ENCODE assay signal across 8 cellular contexts in the genomic region with DNA sequence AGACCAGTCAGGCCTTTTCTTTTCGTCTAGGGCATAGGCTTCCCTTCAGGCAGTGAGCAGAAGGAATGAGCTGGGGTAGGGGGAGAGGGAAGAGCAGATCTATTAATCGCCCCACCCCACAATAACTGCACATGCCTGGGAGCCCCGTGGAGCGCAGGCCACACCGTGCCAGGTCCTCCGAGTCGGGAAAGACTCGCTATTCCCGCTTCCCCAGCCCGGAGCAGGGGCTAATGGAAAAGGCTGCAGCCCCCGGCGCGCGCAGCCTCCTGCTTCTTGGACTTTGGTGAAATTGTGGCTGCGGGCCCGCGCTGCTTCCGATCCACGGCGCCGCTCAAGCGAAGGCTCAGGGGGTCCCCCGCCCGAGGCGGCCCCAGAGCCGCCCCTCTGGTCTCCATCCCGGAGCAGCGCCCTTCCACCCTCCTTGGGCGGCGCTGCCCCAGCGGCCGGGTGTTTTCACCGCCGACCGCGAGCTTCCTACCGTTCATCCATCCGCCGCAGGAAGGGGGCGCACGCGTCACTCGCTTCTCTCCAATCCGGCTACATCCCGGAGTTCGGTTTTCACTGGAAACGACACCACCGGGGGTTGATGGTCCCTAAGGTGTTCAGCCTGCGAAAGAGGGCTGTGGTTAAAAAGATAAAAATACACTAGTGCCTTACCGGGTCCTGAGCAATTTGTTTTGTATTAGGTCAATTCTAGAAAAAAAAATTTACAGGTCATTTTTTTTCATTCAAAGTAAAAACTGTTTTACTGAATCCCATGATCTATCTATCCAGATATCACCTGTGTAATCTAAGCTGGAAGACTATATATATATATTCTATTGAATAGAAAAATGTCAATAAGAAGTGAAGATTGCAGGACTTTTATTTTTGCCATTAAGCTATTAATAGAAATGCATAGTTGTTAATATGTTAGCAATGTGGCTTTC. TPM values are rescaled to one million over a fixed set of nuclear protein-coding genes. Genes with fewer than 3 reads are reported as not detected.
DNase-seq lines count a peak whose midpoint lies in the region; ATAC-seq and TF ChIP-seq lines count a peak whose summit lies in the region.

No MANE protein-coding gene starts in this region.

- DNase-seq in DMS114 treated with DMSO at 0.1 percent for 48 hours (lab: John Stamatoyannopoulos, UW; ENCODE audit: unreplicated experiment) (peak; percentile 80), HCEC 1CT (peak; percentile 74), NCI-H2171 (lab: John Stamatoyannopoulos, UW) (peak; percentile 72), endodermal cell (peak; percentile 95), lung (ENCODE audit: low spot score) (peak; percentile 70), NK-92 (lab: John Stamatoyannopoulos, UW; ENCODE audit: unreplicated experiment) (no peak)
- DNase-seq in activated CD4-positive, alpha-beta T cell treated with anti-CD3 and anti-CD28 coated beads, Interleukin-2, amount 10 ng/mL, durations not matched to agents 7 days and 5 days: peak; percentile 43
- DNase-seq in stimulated activated effector memory CD8-positive, alpha-beta T cell treated with anti-CD3 and anti-CD28 coated beads, Interleukin-12 subunit alpha, Interleukin-12 subunit beta, amount 100 ng/mL, for 72 hours (ENCODE audit: low spot score in 2 of 2): peak in 1 of 2 donors; percentile 21

- no peak overlapping the region for H3K27ac Mint-ChIP-seq in activated CD4-positive, alpha-beta T cell treated with anti-CD3 and anti-CD28 coated beads, Interleukin-2, amount 10 ng/mL, durations not matched to agents 7 days and 5 days
- H3K27ac Mint-ChIP-seq in endodermal cell: no peak overlapping the region
- H3K27ac Mint-ChIP-seq in stimulated activated effector memory CD8-positive, alpha-beta T cell treated with anti-CD3 and anti-CD28 coated beads, Interleukin-12 subunit alpha, Interleukin-12 subunit beta, amount 100 ng/mL, for 72 hours: no peak overlapping the region

- POLR2A ChIA-PET in activated CD4-positive, alpha-beta T cell treated with anti-CD3 and anti-CD28 coated beads, Interleukin-2, amount 10 ng/mL, durations not matched to agents 7 days and 5 days (lab: Charles Lee): no interaction called here

- CTCF ChIA-PET in activated CD4-positive, alpha-beta T cell treated with anti-CD3 and anti-CD28 coated beads, Interleukin-2, amount 10 ng/mL, durations not matched to agents 7 days and 5 days (lab: Charles Lee): interaction anchor here (0.6 to 2.0 kb wide), 4 partner anchors 10 to 28 kb away, joined by 3 to 9 read pairs (median 3); no protein-coding TSS in a partner anchor

- no peaks in the 10 kb centered on the region for H3K36me3 Mint-ChIP-seq in activated CD4-positive, alpha-beta T cell treated with anti-CD3 and anti-CD28 coated beads, Interleukin-2, amount 10 ng/mL, durations not matched to agents 7 days and 5 days (ENCODE audit: low read depth)
- H3K36me3 Mint-ChIP-seq in endodermal cell (ENCODE audit: low read depth): no peaks in the 10 kb centered on the region
- no peaks in the 10 kb centered on the region for H3K36me3 Mint-ChIP-seq in stimulated activated effector memory CD8-positive, alpha-beta T cell treated with anti-CD3 and anti-CD28 coated beads, Interleukin-12 subunit alpha, Interleukin-12 subunit beta, amount 100 ng/mL, for 72 hours

- 8 to 9% methylated on average over 17 to 50 of the region's 50 CpGs for WGBS in endodermal cell (ENCODE audit: insufficient coverage in 1 of 2, insufficient read length in 1 of 2), 2 experiments
- 3 to 4% methylated on average over 40 to 50 of the region's 50 CpGs for WGBS in lung, 2 donors

- H3K4me3 ChIP-seq in endodermal cell (ENCODE audit: low read length) (no peak overlapping the region), lung (no peak overlapping the region)

- no peak overlapping the region for H3K9ac ChIP-seq in endodermal cell (ENCODE audit: extremely low read depth, low read length, poor library complexity, severe bottlenecking)

- peaks cover under 1% of the 10 kb centered on the region for H3K4me1 ChIP-seq in endodermal cell (ENCODE audit: control insufficient read depth, insufficient read depth, low read length)
- H3K4me1 ChIP-seq in lung (ENCODE audit: control insufficient read depth in 2 of 2, insufficient read depth in 2 of 2, low read length in 2 of 2): peaks cover 0 to 3% of the 10 kb centered on the region in 2 donors

- peaks cover 6% of the 10 kb centered on the region for H3K4me1 Mint-ChIP-seq in activated CD4-positive, alpha-beta T cell treated with anti-CD3 and anti-CD28 coated beads, Interleukin-2, amount 10 ng/mL, durations not matched to agents 7 days and 5 days
- H3K4me1 Mint-ChIP-seq in endodermal cell: peaks cover 2% of the 10 kb centered on the region
- H3K4me1 Mint-ChIP-seq in stimulated activated effector memory CD8-positive, alpha-beta T cell treated with anti-CD3 and anti-CD28 coated beads, Interleukin-12 subunit alpha, Interleukin-12 subunit beta, amount 100 ng/mL, for 72 hours: no peaks in the 10 kb centered on the region

- no peak overlapping the region for H3K27ac ChIP-seq in endodermal cell (ENCODE audit: low read depth, low read length)
- H3K27ac ChIP-seq in lung (ENCODE audit: low read depth in 1 of 2, low read length in 1 of 2): no peak overlapping the region

- H3K4me3 Mint-ChIP-seq in activated CD4-positive, alpha-beta T cell treated with anti-CD3 and anti-CD28 coated beads, Interleukin-2, amount 10 ng/mL, durations not matched to agents 7 days and 5 days: no peak overlapping the region
- H3K4me3 Mint-ChIP-seq in endodermal cell: peak overlapping the region; percentile 37
- H3K4me3 Mint-ChIP-seq in stimulated activated effector memory CD8-positive, alpha-beta T cell treated with anti-CD3 and anti-CD28 coated beads, Interleukin-12 subunit alpha, Interleukin-12 subunit beta, amount 100 ng/mL, for 72 hours: peak overlapping the region; percentile 26

- TF ChIP-seq CTCF in endodermal cell (conservative IDR thresholded peaks at IDR 0.05) (peak; percentile 91), lung (IDR thresholded peaks at IDR 0.05; ENCODE audit: control extremely low read depth, extremely low read depth) (peak; percentile 51)

- H3K36me3 ChIP-seq in endodermal cell (ENCODE audit: control insufficient read depth, insufficient read depth, low read length): no peaks in the 10 kb centered on the region
- H3K36me3 ChIP-seq in lung (ENCODE audit: control insufficient read depth in 2 of 2, insufficient read depth in 2 of 2, low read length in 2 of 2): no peaks in the 10 kb centered on the region

- H3K9me3 Mint-ChIP-seq in activated CD4-positive, alpha-beta T cell treated with anti-CD3 and anti-CD28 coated beads, Interleukin-2, amount 10 ng/mL, durations not matched to agents 7 days and 5 days: no peaks in the 10 kb centered on the region
- no peaks in the 10 kb centered on the region for H3K9me3 Mint-ChIP-seq in endodermal cell
- no peaks in the 10 kb centered on the region for H3K9me3 Mint-ChIP-seq in stimulated activated effector memory CD8-positive, alpha-beta T cell treated with anti-CD3 and anti-CD28 coated beads, Interleukin-12 subunit alpha, Interleukin-12 subunit beta, amount 100 ng/mL, for 72 hours

- H3K27me3 ChIP-seq in endodermal cell (ENCODE audit: control insufficient read depth, insufficient read depth, low read length, poor library complexity, severe bottlenecking) (peaks cover 42% of the 10 kb centered on the region), lung (ENCODE audit: control insufficient read depth, insufficient read depth) (peaks cover 8% of the 10 kb centered on the region)

- H3K9me3 ChIP-seq in endodermal cell (ENCODE audit: control insufficient read depth, low read length): no peaks in the 10 kb centered on the region
- no peaks in the 10 kb centered on the region for H3K9me3 ChIP-seq in lung (ENCODE audit: control insufficient read depth in 2 of 2, insufficient read depth in 1 of 2, low read length in 1 of 2)

- H3K27me3 Mint-ChIP-seq in activated CD4-positive, alpha-beta T cell treated with anti-CD3 and anti-CD28 coated beads, Interleukin-2, amount 10 ng/mL, durations not matched to agents 7 days and 5 days: peaks cover 38% of the 10 kb centered on the region
- peaks cover 55% of the 10 kb centered on the region for H3K27me3 Mint-ChIP-seq in endodermal cell (ENCODE audit: insufficient read depth)

- peak; percentile 65 for ATAC-seq in lung (ENCODE audit: insufficient read depth, low FRiP score)
- peak; percentile 23 for ATAC-seq in stimulated activated effector memory CD8-positive, alpha-beta T cell treated with anti-CD3 and anti-CD28 coated beads, Interleukin-12 subunit alpha, Interleukin-12 subunit beta, amount 100 ng/mL, for 72 hours

RNA-seq across cellular contexts. Expression of a gene that starts 4.4 kb away (rescaled TPM):
- under 1 TPM; 0.08 to 0.12 TPM for total RNA-seq in activated CD4-positive, alpha-beta T cell treated with anti-CD3 and anti-CD28 coated beads, Interleukin-2, amount 10 ng/mL, durations not matched to agents 7 days and 5 days
- total RNA-seq in endodermal cell: 10 to 100 TPM in 1 of 2 donors, 1 to 10 TPM in 1; 2.3 to 12.5 TPM
- polyA plus RNA-seq in endodermal cell (2013, experiment 1 of 2): 2.0 TPM
- 2.5 TPM for polyA plus RNA-seq in endodermal cell (2013, experiment 2 of 2)
- 10 to 100 TPM; 13.8 to 21.3 TPM for total RNA-seq in lung
- polyA plus RNA-seq in lung: 1 to 10 TPM; 5.3 to 8.0 TPM
